Comparison of ENCODE assay signal across 8 cellular contexts in genomic region chr17:8857919-8858318, GRCh38. TPM values are rescaled to one million over a fixed set of nuclear protein-coding genes. Genes with fewer than 3 reads are reported as not detected.
DNase-seq lines count a peak whose midpoint lies in the region; ATAC-seq and TF ChIP-seq lines count a peak whose summit lies in the region.

No MANE protein-coding gene starts in this region.

- TF ChIP-seq CTCF in GM06990 (IDR thresholded peaks at IDR 0.05; ENCODE audit: insufficient read depth, low read length, poor library complexity, severe bottlenecking) = no peak
- TF ChIP-seq CTCF in endodermal cell (conservative IDR thresholded peaks at IDR 0.05) = no peak

- H3K9me3 ChIP-seq in endodermal cell (ENCODE audit: control insufficient read depth, low read length) = no peaks in the 10 kb centered on the region

- peaks cover 8% of the 10 kb centered on the region for H3K4me1 ChIP-seq in endodermal cell (ENCODE audit: control insufficient read depth, insufficient read depth, low read length)

- H3K4me1 Mint-ChIP-seq in endodermal cell = peaks cover 31% of the 10 kb centered on the region

- ATAC-seq in GM21390 (IDR thresholded peaks at IDR 0.05; ENCODE audit: unreplicated experiment) = peak; percentile 36

- H3K27ac Mint-ChIP-seq in endodermal cell = no peak overlapping the region

- no peak overlapping the region for H3K27ac ChIP-seq in endodermal cell (ENCODE audit: low read depth, low read length)

- H3K36me3 ChIP-seq in GM06990 (ENCODE audit: control insufficient read depth, insufficient read depth, low read length) = peaks cover 8% of the 10 kb centered on the region
- no peaks in the 10 kb centered on the region for H3K36me3 ChIP-seq in endodermal cell (ENCODE audit: control insufficient read depth, insufficient read depth, low read length)

- no peak overlapping the region for H3K9ac ChIP-seq in endodermal cell (ENCODE audit: extremely low read depth, low read length, poor library complexity, severe bottlenecking)

- H3K27me3 ChIP-seq in GM06990 (replicated peaks; ENCODE audit: control insufficient read depth, insufficient read depth, low read length) (no peaks in the 10 kb centered on the region), endodermal cell (ENCODE audit: control insufficient read depth, insufficient read depth, low read length, poor library complexity, severe bottlenecking) (no peaks in the 10 kb centered on the region)

- no peaks in the 10 kb centered on the region for H3K36me3 Mint-ChIP-seq in endodermal cell (ENCODE audit: low read depth)

- no peak overlapping the region for H3K4me3 Mint-ChIP-seq in endodermal cell

- no peaks in the 10 kb centered on the region for H3K9me3 Mint-ChIP-seq in endodermal cell

- H3K4me3 ChIP-seq in GM06990 (replicated peaks; ENCODE audit: low read depth, low read length) = no peak overlapping the region; the same call in 1 of the 2 replicates
- no peak overlapping the region for H3K4me3 ChIP-seq in endodermal cell (ENCODE audit: low read length)

- WGBS in endodermal cell (ENCODE audit: insufficient coverage in 1 of 2, insufficient read length in 1 of 2), 2 experiments = 62 to 78% methylated on average over 5 of the region's 5 CpGs

- DNase-seq in GM06990 (ENCODE audit: extremely low read depth, insufficient read length) (peak; percentile 84), NCI-H146 treated with DMSO at 0.1 percent for 48 hours (lab: John Stamatoyannopoulos, UW; ENCODE audit: unreplicated experiment) (peak; percentile 76), endodermal cell (peak; percentile 31), NCI-H1694 treated with DMSO at 0.1 percent for 48 hours (lab: John Stamatoyannopoulos, UW) (no peak), NCI-H1694 (lab: John Stamatoyannopoulos, UW) (no peak), HPDE6-E6E7 (ENCODE audit: extremely low spot score) (no peak), activated gamma-delta T cell (lab: John Stamatoyannopoulos, UW) (no peak)

- H3K27me3 Mint-ChIP-seq in endodermal cell (ENCODE audit: insufficient read depth) = no peaks in the 10 kb centered on the region

RNA-seq across cellular contexts. Expression of gene PIK3R6, which starts 9.6 kb away (rescaled TPM):
- 1 to 10 TPM; 2.1 to 2.5 TPM for total RNA-seq in endodermal cell
- polyA plus RNA-seq in endodermal cell (2013, experiment 1 of 2) = 0.25 TPM
- 0.17 TPM for polyA plus RNA-seq in endodermal cell (2013, experiment 2 of 2)

RNA-seq across cellular contexts. Expression of gene MFSD6L, which starts 58.8 kb away (rescaled TPM):
- total RNA-seq in endodermal cell = 1 to 10 TPM; 3.3 to 5.1 TPM
- 0.25 TPM for polyA plus RNA-seq in endodermal cell (2013, experiment 1 of 2)
- 0.25 TPM for polyA plus RNA-seq in endodermal cell (2013, experiment 2 of 2)

Comparison
In these comparisons a context has a peak if more than half of its experiments do, and no peak if none do; other contexts are left out.
1. DNase-seq: peak in GM06990 (single experiment), NCI-H146 treated with DMSO at 0.1 percent for 48 hours (single experiment) and endodermal cell (single experiment); none in NCI-H1694 treated with DMSO at 0.1 percent for 48 hours (single experiment), NCI-H1694 (single experiment), HPDE6-E6E7 (single experiment) and activated gamma-delta T cell (single experiment).